Comparison of ENCODE assay signal across 14 cellular contexts in genomic region chr5:104498281-104498680, GRCh38.
A peak's percentile ranks its signal among the peaks of the same experiment; 100 is the strongest.
DNase-seq lines count a peak whose midpoint lies in the region; TF ChIP-seq lines count a peak whose summit lies in the region.
"Had no signal": no experiment of that assay in that cellular context is flagged by ENCODE, and none has a peak within 500 bp of the region (broad histone marks: within the 10 kb centered on the region; RNA-seq: fewer than 3 reads in every experiment).

No MANE protein-coding gene starts in this region.

- in situ Hi-C loops in astrocyte of the spinal cord (cut with HindIII; ENCODE audit: low sequenced_read_pairs), result no loop called here

- DNase-seq in ELR (ENCODE audit: low read depth) (peak; percentile 64), NCI-H226 (peak; percentile 63), astrocyte of the spinal cord (ENCODE audit: low read depth, low spot score) (peak; percentile 33), iris pigment epithelial cell (ENCODE audit: low read depth) (peak; percentile 48), superior temporal gyrus (ENCODE audit: extremely low spot score) (no peak), DMS79 treated with DMSO at 0.1 percent for 48 hours (lab: John Stamatoyannopoulos, UW) (no peak), hepatic stellate cell (ENCODE audit: low spot score) (no peak), HPDE6-E6E7 (ENCODE audit: extremely low spot score) (no peak)
- DNase-seq: activated CD4-positive, alpha-beta T cell treated with anti-CD3 and anti-CD28 coated beads for 4 hours; activated naive CD4-positive, alpha-beta T cell treated with anti-CD3 and anti-CD28 coated beads, Interleukin-2, amount 50 U/mL, for 16 hours; NCI-H187; stimulated activated CD4-positive, alpha-beta T cell treated with anti-CD3 and anti-CD28 coated beads, Interleukin-2, amount 100 ng/mL, for 48 hours; stomach had no signal

- TF ChIP-seq CTCF in astrocyte of the spinal cord (IDR thresholded peaks at IDR 0.05; ENCODE audit: low read depth, low read length), result no peak

- H3K4me3 ChIP-seq in astrocyte of the spinal cord (ENCODE audit: low read depth, low read length), result no peak overlapping the region
- H3K4me3 ChIP-seq: skin epidermis, stomach had no signal

Comparison
In these comparisons a context has a peak if more than half of its experiments do, and no peak if none do; other contexts are left out.
1. DNase-seq: peak in ELR (single experiment), NCI-H226 (single experiment), astrocyte of the spinal cord (single experiment) and iris pigment epithelial cell (single experiment); none in superior temporal gyrus (single experiment), DMS79 treated with DMSO at 0.1 percent for 48 hours (single experiment), hepatic stellate cell (single experiment) and HPDE6-E6E7 (single experiment).